ENCODE assay signal across 28 cellular contexts in genomic region chr11:6124245-6124644, GRCh38. TPM values are rescaled to one million over a fixed set of nuclear protein-coding genes. Genes with fewer than 3 reads are reported as not detected.
"Had no signal": no experiment of that assay in that cellular context is flagged by ENCODE, and none has a peak within 500 bp of the region (broad histone marks: within the 10 kb centered on the region; RNA-seq: fewer than 3 reads in every experiment).

No MANE protein-coding gene starts in this region.

- H3K27me3 Mint-ChIP-seq: activated naive CD4-positive, alpha-beta T cell treated with anti-CD3 and anti-CD28 coated beads, Interleukin-2, amount 50 U/mL, for 24 hours had no signal

- DNase-seq: activated CD4-positive, alpha-beta T cell treated with anti-CD3 and anti-CD28 coated beads for 36 hours; activated CD4-positive, alpha-beta T cell treated with anti-CD3 and anti-CD28 coated beads, Interleukin-2, amount 50 U/mL, for 4 hours; activated CD8-positive, alpha-beta T cell treated with anti-CD3 and anti-CD28 coated beads, Interleukin-2, amount 10 ng/mL, durations not matched to agents 7 days and 5 days; activated effector memory CD4-positive, alpha-beta T cell treated with Interleukin-2 at 50 U/mL for 16 hours; activated naive CD4-positive, alpha-beta T cell; activated T-cell treated with anti-CD3 and anti-CD28 coated beads, Interleukin-2, amount 50 U/mL, for 24 hours; aorta; caudate nucleus; Kasumi-1; NCI-H1048; NCI-H146; NCI-H1930; NCI-H2171; NCI-H2227 treated with DMSO at 0.1 percent for 48 hours; NCI-H446 treated with DMSO at 0.1 percent for 48 hours; NCI-H524 treated with DMSO at 0.1 percent for 48 hours; NCI-H774; PC-3; SHP77; T-helper 17 cell; T-helper 9 cell; WERI-Rb-1 had no signal

- H3K9me3 Mint-ChIP-seq: activated naive CD4-positive, alpha-beta T cell treated with anti-CD3 and anti-CD28 coated beads, Interleukin-2, amount 50 U/mL, for 24 hours; activated T-cell treated with anti-CD3 and anti-CD28 coated beads, Interleukin-2, amount 50 U/mL, for 24 hours; activated T-helper 1 cell treated with anti-CD3 and anti-CD28 coated beads, Interleukin-12 subunit alpha, Interleukin-12 subunit beta, Interleukin-2, Interleukin-4 antibody, amounts not matched to agents 30 ng/mL and 10 ng/mL and 1 ng/mL, durations not matched to agents 14 hours and 24 hours and 36 hours had no signal

- H3K36me3 Mint-ChIP-seq: activated naive CD4-positive, alpha-beta T cell treated with anti-CD3 and anti-CD28 coated beads, Interleukin-2, amount 50 U/mL, for 24 hours had no signal

- H3K4me3 Mint-ChIP-seq: activated CD4-positive, alpha-beta T cell treated with anti-CD3 and anti-CD28 coated beads for 36 hours; activated CD8-positive, alpha-beta T cell treated with anti-CD3 and anti-CD28 coated beads, Interleukin-2, amount 10 ng/mL, durations not matched to agents 7 days and 5 days; activated naive CD4-positive, alpha-beta T cell treated with anti-CD3 and anti-CD28 coated beads, Interleukin-2, amount 50 U/mL, for 24 hours; activated T-cell treated with anti-CD3 and anti-CD28 coated beads, Interleukin-2, amount 50 U/mL, for 24 hours; activated T-helper 1 cell treated with anti-CD3 and anti-CD28 coated beads, Interleukin-12 subunit alpha, Interleukin-12 subunit beta, Interleukin-2, Interleukin-4 antibody, amounts not matched to agents 30 ng/mL and 10 ng/mL and 1 ng/mL, durations not matched to agents 14 hours and 24 hours and 36 hours; T-helper 17 cell had no signal

- ATAC-seq: activated CD4-positive, alpha-beta T cell treated with anti-CD3 and anti-CD28 coated beads for 36 hours; activated CD8-positive, alpha-beta T cell treated with anti-CD3 and anti-CD28 coated beads, Interleukin-2, amount 10 ng/mL, durations not matched to agents 7 days and 5 days; K562; PC-3; T-helper 17 cell had no signal

- H3K27ac Mint-ChIP-seq: activated CD4-positive, alpha-beta T cell treated with anti-CD3 and anti-CD28 coated beads for 36 hours; activated CD8-positive, alpha-beta T cell treated with anti-CD3 and anti-CD28 coated beads, Interleukin-2, amount 10 ng/mL, durations not matched to agents 7 days and 5 days; activated naive CD4-positive, alpha-beta T cell treated with anti-CD3 and anti-CD28 coated beads, Interleukin-2, amount 50 U/mL, for 24 hours; activated T-cell treated with anti-CD3 and anti-CD28 coated beads, Interleukin-2, amount 50 U/mL, for 24 hours; activated T-helper 1 cell treated with anti-CD3 and anti-CD28 coated beads, Interleukin-12 subunit alpha, Interleukin-12 subunit beta, Interleukin-2, Interleukin-4 antibody, amounts not matched to agents 30 ng/mL and 10 ng/mL and 1 ng/mL, durations not matched to agents 14 hours and 24 hours and 36 hours; T-helper 17 cell had no signal

- H3K4me1 Mint-ChIP-seq: activated CD4-positive, alpha-beta T cell treated with anti-CD3 and anti-CD28 coated beads for 36 hours; activated naive CD4-positive, alpha-beta T cell treated with anti-CD3 and anti-CD28 coated beads, Interleukin-2, amount 50 U/mL, for 24 hours; T-helper 17 cell had no signal

RNA-seq across cellular contexts. Expression of gene OR56B4, which starts 16.8 kb away (rescaled TPM):
- total RNA-seq: activated CD4-positive, alpha-beta T cell treated with anti-CD3 and anti-CD28 coated beads for 36 hours; activated CD8-positive, alpha-beta T cell treated with anti-CD3 and anti-CD28 coated beads, Interleukin-2, amount 10 ng/mL, durations not matched to agents 7 days and 5 days; activated T-helper 1 cell treated with anti-CD3 and anti-CD28 coated beads, Interleukin-12 subunit alpha, Interleukin-12 subunit beta, Interleukin-2, Interleukin-4 antibody, amounts not matched to agents 30 ng/mL and 10 ng/mL and 1 ng/mL, durations not matched to agents 14 hours and 24 hours and 36 hours; aorta; breast epithelium; cerebellum; K562; M059J; PC-3; T-helper 17 cell had no signal

RNA-seq across cellular contexts. Expression of gene OR52B2, which starts 45.9 kb away (rescaled TPM):
- total RNA-seq: activated CD4-positive, alpha-beta T cell treated with anti-CD3 and anti-CD28 coated beads for 36 hours; activated CD8-positive, alpha-beta T cell treated with anti-CD3 and anti-CD28 coated beads, Interleukin-2, amount 10 ng/mL, durations not matched to agents 7 days and 5 days; activated T-helper 1 cell treated with anti-CD3 and anti-CD28 coated beads, Interleukin-12 subunit alpha, Interleukin-12 subunit beta, Interleukin-2, Interleukin-4 antibody, amounts not matched to agents 30 ng/mL and 10 ng/mL and 1 ng/mL, durations not matched to agents 14 hours and 24 hours and 36 hours; aorta; K562; M059J; PC-3; T-helper 17 cell had no signal
